8 cellular contexts compared by ENCODE assay signal in the genomic region with DNA sequence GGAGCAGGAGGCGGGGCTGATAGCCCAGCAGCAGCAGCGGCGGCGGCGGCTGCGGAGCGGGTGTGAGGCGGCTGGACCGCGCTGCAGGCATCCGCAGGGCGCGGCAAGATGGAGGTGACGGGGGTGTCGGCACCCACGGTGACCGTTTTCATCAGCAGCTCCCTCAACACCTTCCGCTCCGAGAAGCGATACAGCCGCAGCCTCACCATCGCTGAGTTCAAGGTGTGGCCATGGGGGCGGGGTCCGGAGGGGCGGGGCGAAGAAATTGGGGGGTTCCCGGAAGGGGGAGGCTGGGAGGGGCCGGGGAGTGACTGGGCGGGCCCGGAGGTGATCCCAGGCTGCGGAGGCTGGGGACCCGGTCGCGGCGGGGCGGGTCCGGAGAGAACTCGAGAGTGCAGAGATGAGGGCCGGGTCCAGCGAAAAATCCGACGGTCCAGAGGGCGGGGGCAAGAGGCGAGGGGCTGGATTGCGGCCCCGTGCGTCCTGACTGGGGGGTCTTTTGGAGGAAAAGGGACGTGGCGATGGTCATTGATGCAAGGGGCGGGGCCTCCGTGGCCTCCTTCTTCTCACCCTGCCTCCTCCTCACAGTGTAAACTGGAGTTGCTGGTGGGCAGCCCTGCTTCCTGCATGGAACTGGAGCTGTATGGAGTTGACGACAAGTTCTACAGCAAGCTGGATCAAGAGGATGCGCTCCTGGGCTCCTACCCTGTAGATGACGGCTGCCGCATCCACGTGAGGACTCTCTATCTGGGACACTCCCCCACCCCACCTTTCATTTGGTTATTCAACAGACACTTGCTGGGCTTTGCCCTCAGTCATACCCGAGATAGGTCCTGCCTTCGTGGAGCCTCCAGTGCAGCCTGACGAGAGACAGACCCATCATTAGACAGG. TPM values are rescaled to one million over a fixed set of nuclear protein-coding genes. Genes with fewer than 3 reads are reported as not detected.
DNase-seq lines count a peak whose midpoint lies in the region; FAIRE-seq and TF ChIP-seq lines count a peak whose summit lies in the region.

A gene with protein sequence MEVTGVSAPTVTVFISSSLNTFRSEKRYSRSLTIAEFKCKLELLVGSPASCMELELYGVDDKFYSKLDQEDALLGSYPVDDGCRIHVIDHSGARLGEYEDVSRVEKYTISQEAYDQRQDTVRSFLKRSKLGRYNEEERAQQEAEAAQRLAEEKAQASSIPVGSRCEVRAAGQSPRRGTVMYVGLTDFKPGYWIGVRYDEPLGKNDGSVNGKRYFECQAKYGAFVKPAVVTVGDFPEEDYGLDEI (plus strand): TSS at position 16 of the 891 bp plus-strand sequence. CDS start 93 bp downstream, at position 109.

- H3K4me2 ChIP-seq in astrocyte (ENCODE audit: low read length), result peak within 1 kb of the TSS; percentile 88

- peaks cover 40% of the 10 kb centered on the region for H3K79me2 ChIP-seq in astrocyte (ENCODE audit: insufficient read depth, low read length)

- H3K9me3 ChIP-seq in astrocyte (ENCODE audit: insufficient read depth, low read depth, low read length), result no peaks in the 10 kb centered on the region

- peaks cover 24% of the 10 kb centered on the region for H3K36me3 Mint-ChIP-seq in astrocyte (ENCODE audit: low read depth, unreplicated experiment)
- H3K36me3 Mint-ChIP-seq in immature natural killer cell, result peaks cover 4 to 12% (median 8%) of the 10 kb centered on the region in 3 donors

- H2AFZ ChIP-seq in astrocyte (ENCODE audit: low read depth, low read length), result peak within 1 kb of the TSS; percentile 83

- no peaks in the 10 kb centered on the region for H3K27me3 ChIP-seq in HL-60 (ENCODE audit: insufficient read depth, poor library complexity, severe bottlenecking)
- no peaks in the 10 kb centered on the region for H3K27me3 ChIP-seq in astrocyte (ENCODE audit: insufficient read depth, low read length)

- H3K36me3 ChIP-seq in astrocyte (ENCODE audit: insufficient read depth, low read length), result peaks cover 7% of the 10 kb centered on the region

- H3K4me1 Mint-ChIP-seq in astrocyte (ENCODE audit: low read depth, unreplicated experiment) (peaks cover 11% of the 10 kb centered on the region), immature natural killer cell (peaks cover 48 to 53% of the 10 kb centered on the region in 2 donors)

- no peaks in the 10 kb centered on the region for H3K27me3 Mint-ChIP-seq in astrocyte (ENCODE audit: low read depth, unreplicated experiment)
- H3K27me3 Mint-ChIP-seq in immature natural killer cell (ENCODE audit: low read depth in 3 of 3), result peaks cover 13 to 20% (median 18%) of the 10 kb centered on the region in 3 donors

- no peak for FAIRE-seq in astrocyte (lab: Jason Lieb, UNC)

- no peak for TF ChIP-seq CTCF in HL-60 (IDR thresholded peaks at IDR 0.05; ENCODE audit: insufficient read depth, low read length)
- no peak for TF ChIP-seq CTCF in astrocyte (IDR thresholded peaks at IDR 0.05; ENCODE audit: insufficient read depth, low read depth, low read length)

- H3K4me1 ChIP-seq in astrocyte (ENCODE audit: insufficient read depth, low read length), result peaks cover 12% of the 10 kb centered on the region

- H4K20me1 ChIP-seq in astrocyte (ENCODE audit: insufficient read depth, low read length), result peaks cover 35% of the 10 kb centered on the region

- peak within 1 kb of the TSS; percentile 97 for H3K4me3 ChIP-seq in HL-60 (replicated peaks; ENCODE audit: insufficient read depth, low read length)
- H3K4me3 ChIP-seq in astrocyte (ENCODE audit: insufficient read depth, low read depth, low read length), result peak within 1 kb of the TSS; percentile 68

- peak within 1 kb of the TSS; percentile 91 for H3K27ac Mint-ChIP-seq in astrocyte (ENCODE audit: unreplicated experiment)
- H3K27ac Mint-ChIP-seq in immature natural killer cell, result peak within 1 kb of the TSS; percentile 92 to 99 (median 98)

- H3K9me3 Mint-ChIP-seq in astrocyte (ENCODE audit: unreplicated experiment) (no peaks in the 10 kb centered on the region), immature natural killer cell (peaks cover 0 to 4% (median 0%) of the 10 kb centered on the region in 6 donors)

- H3K27ac ChIP-seq in HL-60 (replicated peaks), result peak within 1 kb of the TSS; percentile 64
- peak within 1 kb of the TSS; percentile 58 for H3K27ac ChIP-seq in astrocyte (ENCODE audit: low read depth, low read length)

- in situ Hi-C loops in KBM-7 (cut with MboI; ENCODE audit: low pct_unique_long_range_greater_than_20kb, low sequenced_read_pairs), result no loop called here

- peak within 1 kb of the TSS; percentile 81 for H3K9ac ChIP-seq in astrocyte (ENCODE audit: low read length)

- DNase-seq in NCI-H82 (lab: John Stamatoyannopoulos, UW) (peak; percentile 78), NCI-H82 treated with DMSO at 0.1 percent for 48 hours (lab: John Stamatoyannopoulos, UW; ENCODE audit: unreplicated experiment) (no peak), HL-60 (ENCODE audit: low read depth in 1 of 2, low spot score in 1 of 2) (peak; percentile 9 to 27), T-helper 2 cell (peak in 4 of 5 experiments; percentile 55 to 93 (median 86)), astrocyte (ENCODE audit: low read depth) (peak; percentile 14), immature natural killer cell (no peak), KBM-7 (no peak)
- DNase-seq in stimulated activated CD4-positive, alpha-beta T cell treated with anti-CD3 and anti-CD28 coated beads, Interleukin-1b, Interleukin-23, amount 100 ng/mL, for 1 hour (ENCODE audit: low read depth in 2 of 2), result peak; percentile 78 to 95

- H3K4me3 Mint-ChIP-seq in astrocyte (ENCODE audit: unreplicated experiment) (peak within 1 kb of the TSS; percentile 99), immature natural killer cell (peak within 1 kb of the TSS; percentile 83 to 95 (median 90))

RNA-seq across cellular contexts. Expression of the gene that starts here (rescaled TPM):
- total RNA-seq in astrocyte, result 239 and 244 TPM in 2 replicates
- 100 to 1,000 TPM; 341 to 445 (median 385) TPM for polyA plus RNA-seq in immature natural killer cell

Comparison
In these comparisons a context has a peak if more than half of its experiments do, and no peak if none do; other contexts are left out.
1. DNase-seq: peak in NCI-H82 (single experiment), HL-60 (2 of 2), T-helper 2 cell (4 of 5), astrocyte (single experiment) and stimulated activated CD4-positive, alpha-beta T cell treated with anti-CD3 and anti-CD28 coated beads, Interleukin-1b, Interleukin-23, amount 100 ng/mL, for 1 hour (2 of 2); none in NCI-H82 treated with DMSO at 0.1 percent for 48 hours (single experiment), immature natural killer cell (0 of 3) and KBM-7 (single experiment).